22 cellular contexts compared by ENCODE assay signal in the genomic region with DNA sequence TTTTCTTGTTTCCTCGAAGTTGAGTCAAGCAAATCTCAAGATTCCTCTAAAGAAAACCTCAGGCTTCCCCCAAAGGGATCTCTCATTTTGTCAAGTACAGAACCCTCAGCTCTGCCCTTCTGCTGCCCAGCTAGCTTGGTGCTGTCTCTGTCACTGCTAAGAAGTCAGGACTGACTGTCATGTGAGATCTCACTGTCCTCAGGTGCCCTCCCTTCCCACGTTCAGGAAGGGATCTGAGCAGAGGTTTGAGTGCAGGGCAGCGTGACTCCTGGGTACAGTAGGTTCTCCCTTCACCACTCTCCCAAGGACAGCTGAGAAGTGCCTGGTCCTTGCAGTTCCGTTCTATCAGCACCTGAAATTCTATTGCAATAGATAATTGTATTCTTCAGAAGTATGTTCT.
"Had no signal": no experiment of that assay in that cellular context is flagged by ENCODE, and none has a peak within 500 bp of the region (broad histone marks: within the 10 kb centered on the region; RNA-seq: fewer than 3 reads in every experiment).

No MANE protein-coding gene starts in this region.

- H3K4me1 ChIP-seq: prostate gland had no signal

- H3K27me3 ChIP-seq: left lung, ovary, vagina had no signal

- H3K36me3 ChIP-seq: left lung, ovary, prostate gland, spleen, thoracic aorta, vagina had no signal

- DNase-seq: activated CD4-positive, alpha-beta T cell treated with anti-CD3 and anti-CD28 coated beads for 48 hours; activated CD4-positive, alpha-beta T cell treated with anti-CD3 and anti-CD28 coated beads, Interleukin-2, amount 50 U/mL, for 48 hours; activated CD8-positive, alpha-beta memory T cell treated with anti-CD3 and anti-CD28 coated beads for 24 hours; activated effector memory CD4-positive, alpha-beta T cell treated with anti-CD3 and anti-CD28 coated beads, Interleukin-2, amount 50 U/mL, for 16 hours; activated naive CD4-positive, alpha-beta T cell treated with anti-CD3 and anti-CD28 coated beads for 36 hours; activated naive CD8-positive, alpha-beta T cell treated with anti-CD3 and anti-CD28 coated beads, Interleukin-2, amount 10 ng/mL, durations not matched to agents 7 days and 5 days; activated T-cell treated with anti-CD3 and anti-CD28 coated beads, Interleukin-2, amount 50 U/mL, for 1 hour; endodermal cell; foreskin fibroblast; left lung; mucosa of descending colon; ovary; spleen; stimulated activated CD4-positive, alpha-beta T cell treated with anti-CD3 and anti-CD28 coated beads, Interleukin-2, amount 100 ng/mL, for 48 hours; stimulated activated naive CD8-positive, alpha-beta T cell treated with anti-CD3 and anti-CD28 coated beads, Interleukin-15, Interleukin-2, amounts not matched to agents 100 U/mL and 50 U/mL, for 24 hours; SW 1271; T-helper 9 cell had no signal

- H3K27ac ChIP-seq: left lung, ovary, prostate gland, spleen, thoracic aorta, vagina, VCaP had no signal

- H3K4me3 ChIP-seq: left lung, mucosa of descending colon, ovary, prostate gland, spleen, thoracic aorta, vagina had no signal

- ATAC-seq: esophagus mucosa; mucosa of descending colon; stimulated activated naive CD8-positive, alpha-beta T cell treated with anti-CD3 and anti-CD28 coated beads, Interleukin-15, Interleukin-2, amounts not matched to agents 100 U/mL and 50 U/mL, for 24 hours had no signal

- H3K9me3 ChIP-seq: left lung, mucosa of descending colon, ovary, prostate gland, spleen, thoracic aorta, vagina had no signal
